Comparison of ENCODE assay signal across 8 cellular contexts in the genomic region with DNA sequence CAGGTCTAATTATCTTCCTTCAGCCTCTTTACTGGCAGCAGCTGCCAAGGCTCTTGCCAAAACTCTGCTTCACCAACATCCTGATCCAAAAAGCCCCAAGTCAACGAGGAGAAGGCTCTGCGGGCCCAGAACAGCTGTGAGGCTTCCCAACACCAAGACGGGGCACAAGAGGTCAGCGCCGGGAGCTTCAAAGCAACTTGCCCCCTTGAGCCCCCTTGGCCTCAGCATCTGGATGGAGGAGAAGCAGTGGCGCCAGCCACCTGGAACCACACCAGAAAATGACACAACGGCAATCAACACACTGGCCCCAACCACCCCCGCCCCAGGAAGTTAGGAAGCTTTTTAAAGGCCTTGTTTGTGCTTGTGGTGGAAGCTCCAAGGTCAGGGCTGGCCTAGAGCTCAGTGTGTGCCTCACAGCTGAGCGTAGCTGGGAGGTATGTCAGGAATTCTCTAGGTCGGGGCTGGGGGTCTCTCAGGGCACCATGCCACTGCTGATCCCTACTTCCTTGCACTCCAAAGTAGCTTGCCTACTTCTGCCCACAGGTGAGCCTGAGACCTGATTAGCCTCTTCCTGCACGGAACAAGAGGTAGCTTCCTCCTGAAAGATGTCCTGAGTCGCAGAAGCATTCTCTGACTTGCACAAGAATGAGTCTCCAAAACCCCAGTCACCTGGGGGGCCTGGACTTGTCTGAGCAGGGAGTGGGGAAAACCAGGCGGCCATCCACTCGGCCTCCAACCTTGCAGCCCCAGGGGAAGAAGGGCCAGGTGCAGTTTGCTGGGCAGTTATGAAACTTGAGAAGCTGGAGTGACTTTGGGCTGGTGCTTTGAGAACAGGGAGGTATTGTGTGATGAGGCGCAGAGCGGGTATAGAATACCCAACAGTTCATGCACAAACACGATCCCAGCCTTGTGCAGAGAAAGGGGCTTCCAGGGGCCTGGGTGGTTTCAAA. TPM values are rescaled to one million over a fixed set of nuclear protein-coding genes. Genes with fewer than 3 reads are reported as not detected.
DNase-seq lines count a peak whose midpoint lies in the region; ATAC-seq and TF ChIP-seq lines count a peak whose summit lies in the region.

No MANE protein-coding gene starts in this region.

- H3K27me3 ChIP-seq in A673 (replicated peaks; ENCODE audit: insufficient read depth, low read depth, low read length, poor library complexity) (no peaks in the 10 kb centered on the region), colonic mucosa (no peaks in the 10 kb centered on the region)

- H3K27ac ChIP-seq in A673 (ENCODE audit: low read depth, low read length, poor library complexity, severe bottlenecking) (peak overlapping the region; percentile 1), colonic mucosa (peak overlapping the region; percentile 57), mesodermal cell (ENCODE audit: low read depth, low read length, severe bottlenecking) (peak overlapping the region; percentile 50)

- no TSS peak for BruUV-seq in A673 (replicated peaks; lab: Mats Ljungman, UMichigan)

- H3K36me3 Mint-ChIP-seq in activated T-cell treated with anti-CD3 and anti-CD28 coated beads, Interleukin-2, amount 50 U/mL, for 4 hours (ENCODE audit: insufficient read depth): no peaks in the 10 kb centered on the region

- POLR2A ChIA-PET in A673 (lab: Charles Lee; ENCODE audit: low non-redundant PET): no interaction called here

- H3K9me3 ChIP-seq in A673 (ENCODE audit: low read depth, low read length, poor library complexity, severe bottlenecking) (no peaks in the 10 kb centered on the region), colonic mucosa (no peaks in the 10 kb centered on the region), mesodermal cell (ENCODE audit: control insufficient read depth, low read length) (no peaks in the 10 kb centered on the region)

- ATAC-seq in GM21717 (IDR thresholded peaks at IDR 0.05; ENCODE audit: unreplicated experiment) (no peak), HG03108 (IDR thresholded peaks at IDR 0.05; ENCODE audit: unreplicated experiment) (no peak)
- no peak for ATAC-seq in activated T-cell treated with anti-CD3 and anti-CD28 coated beads, Interleukin-2, amount 50 U/mL, for 4 hours

- H3K4me3 ChIP-seq in A673 (ENCODE audit: low read depth, low read length, poor library complexity, severe bottlenecking) (no peak overlapping the region), colonic mucosa (no peak overlapping the region), mesodermal cell (ENCODE audit: extremely low read depth, insufficient read depth, low read length, poor library complexity, severe bottlenecking) (no peak overlapping the region)

- H3K4me1 ChIP-seq in A673 (ENCODE audit: insufficient read depth, low read length, poor library complexity, severe bottlenecking) (peaks cover 34% of the 10 kb centered on the region), colonic mucosa (no peaks in the 10 kb centered on the region), mesodermal cell (ENCODE audit: control insufficient read depth, insufficient read depth, low read length, poor library complexity, severe bottlenecking) (peaks cover 62% of the 10 kb centered on the region)

- H3K9ac ChIP-seq in colonic mucosa (ENCODE audit: low read depth in 2 of 2, low read length in 2 of 2): peak overlapping the region in 1 of 2 donors; percentile 58

- DNase-seq in A673 (ENCODE audit: low spot score): peak; percentile 33
- DNase-seq in NCI-H1436 treated with DMSO at 0.1 percent for 48 hours (lab: John Stamatoyannopoulos, UW): peak; percentile 76
- peak; percentile 69 for DNase-seq in colonic mucosa
- no peak for DNase-seq in epidermal melanocyte (ENCODE audit: insufficient read length, low spot score)
- no peak for DNase-seq in activated T-cell treated with anti-CD3 and anti-CD28 coated beads, Interleukin-2, amount 50 U/mL, for 4 hours

- H3K36me3 ChIP-seq in A673 (ENCODE audit: insufficient read depth, low read length, poor library complexity, severe bottlenecking) (no peaks in the 10 kb centered on the region), colonic mucosa (no peaks in the 10 kb centered on the region), mesodermal cell (ENCODE audit: control insufficient read depth, insufficient read depth, low read length) (no peaks in the 10 kb centered on the region)

- 78 to 80% methylated on average over 11 to 16 of the region's 17 CpGs for WGBS in mesodermal cell (ENCODE audit: insufficient coverage in 2 of 2), 2 experiments

- H3K9me3 Mint-ChIP-seq in activated T-cell treated with anti-CD3 and anti-CD28 coated beads, Interleukin-2, amount 50 U/mL, for 4 hours: no peaks in the 10 kb centered on the region

- intact Hi-C loops in A673 (cut with micrococcal nuclease; ENCODE audit: unreplicated experiment) (no loop called here), colonic mucosa (cut with DNase I) (no loop called here)

- no peak overlapping the region for H3K4me3 Mint-ChIP-seq in activated T-cell treated with anti-CD3 and anti-CD28 coated beads, Interleukin-2, amount 50 U/mL, for 4 hours

- TF ChIP-seq CTCF in A673 (conservative IDR thresholded peaks at IDR 0.05; ENCODE audit: low read depth, low read length): no peak
- no peak for TF ChIP-seq CTCF in colonic mucosa (IDR thresholded peaks at IDR 0.05)

- peaks cover 8% of the 10 kb centered on the region for H3K27me3 Mint-ChIP-seq in activated T-cell treated with anti-CD3 and anti-CD28 coated beads, Interleukin-2, amount 50 U/mL, for 4 hours (ENCODE audit: low read depth)

- CTCF ChIA-PET in A673 (lab: Charles Lee): no interaction called here

- no peaks in the 10 kb centered on the region for H3K4me1 Mint-ChIP-seq in activated T-cell treated with anti-CD3 and anti-CD28 coated beads, Interleukin-2, amount 50 U/mL, for 4 hours (ENCODE audit: low read depth)

RNA-seq across cellular contexts. Expression of a gene that starts 9.8 kb away (rescaled TPM):
- 486 and 491 TPM in 2 replicates for total RNA-seq in A673 (2021)
- 100 to 1,000 TPM; 233 to 264 TPM for total RNA-seq in colonic mucosa
- 331 TPM for polyA plus RNA-seq in mesodermal cell (2013, experiment 1 of 2)
- polyA plus RNA-seq in mesodermal cell (2013, experiment 2 of 2): 382 TPM
- total RNA-seq in activated T-cell treated with anti-CD3 and anti-CD28 coated beads, Interleukin-2, amount 50 U/mL, for 4 hours: 100 to 1,000 TPM; 261 to 287 (median 273) TPM

RNA-seq across cellular contexts. Expression of a gene that starts 42.1 kb away (rescaled TPM):
- total RNA-seq in A673 (2021): 22.4 and 22.8 TPM in 2 replicates
- 10 to 100 TPM; 58.0 to 61.9 TPM for total RNA-seq in colonic mucosa
- polyA plus RNA-seq in mesodermal cell (2013, experiment 1 of 2): 19.0 TPM
- 18.1 TPM for polyA plus RNA-seq in mesodermal cell (2013, experiment 2 of 2)
- total RNA-seq in activated T-cell treated with anti-CD3 and anti-CD28 coated beads, Interleukin-2, amount 50 U/mL, for 4 hours: 1 to 10 TPM; 1.8 to 2.2 (median 1.9) TPM

Comparison
In these comparisons a context has a peak if more than half of its experiments do, and no peak if none do; other contexts are left out.
1. DNase-seq: peak in A673 (single experiment), NCI-H1436 treated with DMSO at 0.1 percent for 48 hours (single experiment) and colonic mucosa (single experiment); none in epidermal melanocyte (single experiment) and activated T-cell treated with anti-CD3 and anti-CD28 coated beads, Interleukin-2, amount 50 U/mL, for 4 hours (single experiment).
2. H3K27ac ChIP-seq: peak in every context shown above with its lines; median percentile 57 in colonic mucosa; 50 in mesodermal cell; 1 in A673.